ENCODE assay signal across 19 cellular contexts in the genomic region with DNA sequence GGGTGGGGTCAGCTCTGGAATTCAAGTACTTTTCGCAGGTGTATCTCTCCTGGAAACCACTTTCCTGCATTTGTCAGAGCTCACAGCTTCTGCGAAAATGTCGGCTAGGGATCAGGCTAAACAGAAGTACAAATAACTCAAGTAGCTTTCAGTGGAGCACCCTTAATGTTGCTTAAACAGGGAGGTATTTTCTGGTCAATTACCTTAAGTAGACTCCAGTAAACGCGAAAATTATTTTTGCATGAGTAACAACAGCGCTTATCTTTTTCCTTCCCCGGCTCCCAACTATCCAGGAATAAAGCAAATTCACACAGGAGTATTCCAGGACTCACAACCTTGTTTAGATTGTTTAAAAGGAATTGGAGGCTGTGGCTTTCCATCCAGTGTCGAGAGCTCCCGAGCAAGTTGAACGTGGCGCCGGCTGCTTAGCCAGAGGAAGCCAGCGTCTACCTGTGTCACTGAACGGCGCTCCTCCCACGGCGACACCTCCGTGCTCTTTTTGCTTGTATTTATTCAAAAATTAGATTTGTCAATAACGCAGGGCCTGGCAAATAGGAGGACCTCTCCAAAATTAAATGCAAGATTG. TPM values are rescaled to one million over a fixed set of nuclear protein-coding genes. Genes with fewer than 3 reads are reported as not detected.
DNase-seq lines count a peak whose midpoint lies in the region; ATAC-seq and TF ChIP-seq lines count a peak whose summit lies in the region.
"Had no signal": no experiment of that assay in that cellular context is flagged by ENCODE, and none has a peak within 500 bp of the region (broad histone marks: within the 10 kb centered on the region; RNA-seq: fewer than 3 reads in every experiment).

No MANE protein-coding gene starts in this region.

- H3F3A ChIP-seq in smooth muscle cell (ENCODE audit: low read depth): peaks cover 10% of the 10 kb centered on the region

- no peak overlapping the region for H3K27ac Mint-ChIP-seq in CD4-positive, alpha-beta memory T cell
- H3K27ac Mint-ChIP-seq: activated CD8-positive, alpha-beta memory T cell treated with anti-CD3 and anti-CD28 coated beads, Interleukin-2, amount 10 ng/mL, durations not matched to agents 7 days and 5 days had no signal

- H3K4me3 Mint-ChIP-seq in CD4-positive, alpha-beta memory T cell: peak overlapping the region in 1 of 8 donors; percentile 36
- H3K4me3 Mint-ChIP-seq: activated CD8-positive, alpha-beta memory T cell treated with anti-CD3 and anti-CD28 coated beads, Interleukin-2, amount 10 ng/mL, durations not matched to agents 7 days and 5 days had no signal

- H3K79me2 ChIP-seq in smooth muscle cell (ENCODE audit: low read depth): no peaks in the 10 kb centered on the region

- H3K4me2 ChIP-seq in smooth muscle cell: peak overlapping the region; percentile 11

- CTCF ChIA-PET in CD4-positive, alpha-beta memory T cell (lab: Charles Lee; ENCODE audit: partially characterized antibody): no interaction called here

- H3K36me3 Mint-ChIP-seq in CD4-positive, alpha-beta memory T cell: no peaks in the 10 kb centered on the region

- peaks cover 3 to 94% (median 15%) of the 10 kb centered on the region in 3 donors for H3K4me1 ChIP-seq in esophagus squamous epithelium
- H3K4me1 ChIP-seq in smooth muscle cell (ENCODE audit: low read depth): peaks cover 14% of the 10 kb centered on the region
- no peaks in the 10 kb centered on the region for H3K4me1 ChIP-seq in CD4-positive, alpha-beta memory T cell (ENCODE audit: insufficient read depth, low read length)
- H3K4me1 ChIP-seq: adrenal gland had no signal

- peaks cover 6 to 20% (median 8%) of the 10 kb centered on the region in 4 donors for H3K4me1 Mint-ChIP-seq in CD4-positive, alpha-beta memory T cell

- H3K9me3 ChIP-seq in esophagus squamous epithelium: no peaks in the 10 kb centered on the region
- H3K9me3 ChIP-seq in smooth muscle cell (replicated peaks; ENCODE audit: low read depth): no peaks in the 10 kb centered on the region
- H3K9me3 ChIP-seq in CD4-positive, alpha-beta memory T cell (ENCODE audit: control insufficient read depth in 1 of 2, low read length in 2 of 2): no peaks in the 10 kb centered on the region
- H3K9me3 ChIP-seq: adrenal gland, thyroid gland had no signal

- H3K27ac ChIP-seq in esophagus squamous epithelium (peak overlapping the region; percentile 88 to 97 (median 96)), smooth muscle cell (ENCODE audit: low read depth) (no peak overlapping the region)
- no peak overlapping the region for H3K27ac ChIP-seq in CD4-positive, alpha-beta memory T cell (ENCODE audit: low read depth, low read length)
- H3K27ac ChIP-seq: adrenal gland, SK-N-MC, thyroid gland had no signal

- intact Hi-C loops in esophagus squamous epithelium (cut with DNase I): no loop called here
- intact Hi-C loops in CD4-positive, alpha-beta memory T cell (cut with micrococcal nuclease): no loop called here

- H3K9me3 Mint-ChIP-seq in CD4-positive, alpha-beta memory T cell: peaks cover 0 to 4% (median 0%) of the 10 kb centered on the region in 8 donors

- DNase-seq in NCI-H2171 treated with DMSO at 0.1 percent for 48 hours (lab: John Stamatoyannopoulos, UW) (peak; percentile 10), NCI-H2171 (lab: John Stamatoyannopoulos, UW) (no peak), NCI-H69 (lab: John Stamatoyannopoulos, UW) (peak; percentile 44), esophagus squamous epithelium (lab: John Stamatoyannopoulos, UW) (no peak), smooth muscle cell (lab: John Stamatoyannopoulos, UW; ENCODE audit: unreplicated experiment) (no peak), NCI-H1436 (lab: John Stamatoyannopoulos, UW) (no peak)
- DNase-seq in CD4-positive, alpha-beta memory T cell: no peak
- DNase-seq: activated CD8-positive, alpha-beta memory T cell treated with anti-CD3 and anti-CD28 coated beads, Interleukin-2, amount 10 ng/mL, durations not matched to agents 7 days and 5 days; activated effector memory CD4-positive, alpha-beta T cell treated with anti-CD3 and anti-CD28 coated beads, Interleukin-2, amount 50 U/mL, for 16 hours; adrenal gland; C1 segment of cervical spinal cord; caudate nucleus; naive thymus-derived CD4-positive, alpha-beta T cell; NCI-H146; thyroid gland had no signal

- H3K36me3 ChIP-seq in esophagus squamous epithelium (no peaks in the 10 kb centered on the region), smooth muscle cell (ENCODE audit: low read depth) (no peaks in the 10 kb centered on the region)
- no peaks in the 10 kb centered on the region for H3K36me3 ChIP-seq in CD4-positive, alpha-beta memory T cell (ENCODE audit: insufficient read depth, low read length)
- H3K36me3 ChIP-seq: adrenal gland, thyroid gland had no signal

- WGBS in esophagus squamous epithelium, 2 donors: 4% methylated on average over 19 of the region's 19 CpGs
- WGBS in smooth muscle cell (ENCODE audit: low lambda C conversion rate): 12% methylated on average over 19 of the region's 19 CpGs

- H2AFZ ChIP-seq in smooth muscle cell (ENCODE audit: low read depth): no peak overlapping the region

- peaks cover 0 to 100% (median 21%) of the 10 kb centered on the region in 4 donors for H3K27me3 ChIP-seq in esophagus squamous epithelium
- peaks cover 96% of the 10 kb centered on the region for H3K27me3 ChIP-seq in smooth muscle cell (ENCODE audit: low read depth)
- H3K27me3 ChIP-seq in CD4-positive, alpha-beta memory T cell (ENCODE audit: insufficient read depth, low read length): peaks cover 28% of the 10 kb centered on the region

- peaks cover 57 to 68% of the 10 kb centered on the region in 2 donors for H3K27me3 Mint-ChIP-seq in CD4-positive, alpha-beta memory T cell

- no peak for TF ChIP-seq CTCF in esophagus squamous epithelium (IDR thresholded peaks at IDR 0.05)
- no peak for TF ChIP-seq CTCF in smooth muscle cell (IDR thresholded peaks at IDR 0.05; ENCODE audit: borderline replicate concordance, insufficient read depth, poor library complexity, severe bottlenecking)

- ATAC-seq in GM21526 (IDR thresholded peaks at IDR 0.05; ENCODE audit: low FRiP score, unreplicated experiment): no peak
- ATAC-seq: activated CD8-positive, alpha-beta memory T cell treated with anti-CD3 and anti-CD28 coated beads, Interleukin-2, amount 10 ng/mL, durations not matched to agents 7 days and 5 days; naive thymus-derived CD4-positive, alpha-beta T cell had no signal

- H3K4me3 ChIP-seq in esophagus squamous epithelium (peak overlapping the region; percentile 32 to 78 (median 74)), smooth muscle cell (no peak overlapping the region)
- H3K4me3 ChIP-seq in CD4-positive, alpha-beta memory T cell (ENCODE audit: low read length in 2 of 2): no peak overlapping the region
- H3K4me3 ChIP-seq: adrenal gland, SK-N-MC, thyroid gland had no signal

- TF ChIP-seq POLR2A in esophagus squamous epithelium (IDR thresholded peaks at IDR 0.05): no peak

- POLR2A ChIA-PET in CD4-positive, alpha-beta memory T cell (lab: Charles Lee; ENCODE audit: partially characterized antibody): no interaction called here

- H4K20me1 ChIP-seq in smooth muscle cell (ENCODE audit: low read depth): no peaks in the 10 kb centered on the region

- H3K9ac ChIP-seq in smooth muscle cell (ENCODE audit: low read depth): no peak overlapping the region

RNA-seq across cellular contexts. Expression of gene SIM2, which starts 7.3 kb away (rescaled TPM):
- total RNA-seq in esophagus squamous epithelium: 10 to 100 TPM; 20.3 to 49.4 (median 29.9) TPM
- not detected in 2 replicates for total RNA-seq in smooth muscle cell
- polyA plus RNA-seq in smooth muscle cell: 0.25 and 0.43 TPM in 2 replicates
- not detected for total RNA-seq in CD4-positive, alpha-beta memory T cell
- polyA plus RNA-seq in CD4-positive, alpha-beta memory T cell: under 1 TPM; 0.05 to 0.07 TPM
- total RNA-seq: fibroblast of lung, lung microvascular endothelial cell, thyroid gland had no signal
- polyA plus RNA-seq: naive thymus-derived CD4-positive, alpha-beta T cell had no signal

Comparison
In these comparisons a context has a peak if more than half of its experiments do, and no peak if none do; other contexts are left out.
1. DNase-seq: peak in NCI-H2171 treated with DMSO at 0.1 percent for 48 hours (single experiment) and NCI-H69 (single experiment); none in NCI-H2171 (single experiment), esophagus squamous epithelium (single experiment), smooth muscle cell (single experiment), CD4-positive, alpha-beta memory T cell (0 of 5) and NCI-H1436 (single experiment).
2. H3K27ac ChIP-seq: peak in esophagus squamous epithelium (4 of 4); none in smooth muscle cell (single experiment) and CD4-positive, alpha-beta memory T cell (single experiment).
3. H3K4me3 ChIP-seq: peak in esophagus squamous epithelium (4 of 4); none in smooth muscle cell (single experiment) and CD4-positive, alpha-beta memory T cell (0 of 2).
4. RNA of gene SIM2, which starts 7.3 kb away (total RNA-seq): 20.3 to 49.4 TPM in esophagus squamous epithelium; not detected in smooth muscle cell and not detected in CD4-positive, alpha-beta memory T cell; every median in the first group is over 10 times any median in the second.